In the genomic region with DNA sequence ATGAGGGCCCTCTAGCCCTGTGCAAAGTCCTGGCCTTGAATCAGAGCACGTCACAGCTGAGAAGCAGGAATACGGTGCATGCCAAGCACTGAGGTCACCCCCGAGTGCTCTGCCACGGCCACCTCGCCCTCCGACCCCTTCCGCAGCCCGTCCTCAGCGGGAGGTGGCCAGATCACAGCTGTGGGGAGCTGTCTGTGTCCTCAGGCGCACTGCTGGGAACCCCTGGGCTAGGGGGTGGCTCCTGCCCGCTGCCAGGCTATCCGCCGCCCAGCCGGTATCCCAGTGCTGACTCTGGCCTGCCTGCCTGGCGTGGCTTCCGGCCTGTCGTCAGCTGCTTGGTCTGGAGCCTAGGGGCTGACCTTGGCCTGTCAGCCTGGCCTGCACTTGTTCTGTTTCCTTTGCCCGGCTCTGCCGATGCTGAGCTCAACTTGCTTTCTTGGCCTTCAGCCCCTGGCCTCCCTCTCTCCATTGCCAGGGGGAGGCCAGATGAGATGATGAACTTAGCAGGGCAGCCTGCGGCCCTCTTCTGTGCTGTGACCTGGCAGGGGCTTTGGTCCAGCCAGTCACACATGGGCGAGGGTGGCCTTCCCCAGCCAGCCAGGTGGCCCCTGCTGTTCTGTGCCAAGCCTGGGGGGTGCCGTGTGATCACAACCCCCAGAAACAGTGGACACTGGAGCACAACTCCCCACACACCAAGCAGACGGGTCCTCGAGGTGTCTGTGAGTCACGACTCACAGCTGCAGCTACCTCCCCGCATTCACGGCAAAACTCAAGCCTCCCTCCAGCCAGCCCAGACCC, we compare ENCODE assay signal across 13 cellular contexts.
DNase-seq lines count a peak whose midpoint lies in the region; ATAC-seq, FAIRE-seq and TF ChIP-seq lines count a peak whose summit lies in the region.
"Had no signal": no experiment of that assay in that cellular context is flagged by ENCODE, and none has a peak within 500 bp of the region (broad histone marks: within the 10 kb centered on the region; RNA-seq: fewer than 3 reads in every experiment).

No MANE protein-coding gene starts in this region.

- no peak overlapping the region for H2BK20ac ChIP-seq in H1 (ENCODE audit: low read length)

- TF ChIP-seq EP300 in H1 (IDR thresholded peaks at IDR 0.05; ENCODE audit: borderline replicate concordance in 1 of 2, low read depth in 2 of 2, low read length in 2 of 2) = no peak
- TF ChIP-seq EP300 in HepG2 (IDR thresholded peaks at IDR 0.05; ENCODE audit: low read depth in 2 of 2, low read length in 2 of 2) = no peak
- no peak for TF ChIP-seq EP300 in HepG2 (CRISPR knock-in tag; IDR thresholded peaks at IDR 0.05; ENCODE audit: borderline replicate concordance)
- no peak for TF ChIP-seq EP300 in sigmoid colon (IDR thresholded peaks at IDR 0.05)

- in situ Hi-C loops in HepG2 (cut with HindIII; ENCODE audit: extremely low pct_ligation_motif_present, low pct_unique_long_range_greater_than_20kb) = no loop called here

- TF ChIP-seq CTCF in H1 (IDR thresholded peaks at IDR 0.05; ENCODE audit: control extremely low read depth in 1 of 3, insufficient read depth in 1 of 3, low read depth in 1 of 3, low read length in 3 of 3) = no peak
- TF ChIP-seq CTCF in HepG2 (CRISPR knock-in tag; IDR thresholded peaks at IDR 0.05) = peak; percentile 48
- TF ChIP-seq CTCF in sigmoid colon (IDR thresholded peaks at IDR 0.05) = no peak

- H3K4ac ChIP-seq in H1 (replicated peaks; ENCODE audit: insufficient read length, low read depth, low read length) = no peak overlapping the region

- no TSS peak for BruUV-seq in HepG2 (replicated peaks; lab: Mats Ljungman, UMichigan)

- H3K14ac ChIP-seq in H1 (ENCODE audit: insufficient read length) = no peak overlapping the region

- H3K4me3 ChIP-seq in H1 (ENCODE audit: extremely low read depth in 1 of 4, insufficient read depth in 2 of 4, low read depth in 3 of 4, low read length in 4 of 4) (no peak overlapping the region), HepG2 (replicated peaks in 1 of 3; ENCODE audit: insufficient read depth in 1 of 3, low read depth in 2 of 3, low read length in 3 of 3) (peak overlapping the region; percentile 43 to 66 (median 47); a peak in 5 of 6 replicates), sigmoid colon (no peak overlapping the region)

- no peak overlapping the region for H2BK120ac ChIP-seq in H1 (replicated peaks; ENCODE audit: low read depth, low read length)

- H4K20me1 ChIP-seq in H1 (replicated peaks in 1 of 2; ENCODE audit: control insufficient read depth in 1 of 2, insufficient read depth in 2 of 2, low read length in 2 of 2) = peaks cover 0 to 2% of the 10 kb centered on the region in 2 experiments
- no peaks in the 10 kb centered on the region for H4K20me1 ChIP-seq in HepG2 (ENCODE audit: insufficient read depth, low read length)

- H3K36me3 ChIP-seq in H1 (ENCODE audit: control insufficient read depth in 2 of 4, insufficient read depth in 4 of 4, low read length in 3 of 4) (no peaks in the 10 kb centered on the region), HepG2 (replicated peaks in 1 of 2; ENCODE audit: control insufficient read depth in 1 of 2, insufficient read depth in 2 of 2, low read length in 2 of 2) (no peaks in the 10 kb centered on the region), sigmoid colon (no peaks in the 10 kb centered on the region)

- H2BK5ac ChIP-seq in H1 (ENCODE audit: low read depth, low read length) = no peak overlapping the region

- H3K27me3 ChIP-seq in H1 (replicated peaks in 1 of 4; ENCODE audit: control insufficient read depth in 3 of 4, extremely low read depth in 1 of 4, insufficient read depth in 3 of 4, low read length in 3 of 4) = no peaks in the 10 kb centered on the region
- peaks cover 7 to 42% of the 10 kb centered on the region in 2 experiments; a peak in 4 of 5 replicates for H3K27me3 ChIP-seq in HepG2 (ENCODE audit: control insufficient read depth in 1 of 2, insufficient read depth in 2 of 2, low read length in 2 of 2)
- H3K27me3 ChIP-seq in sigmoid colon = no peaks in the 10 kb centered on the region

- peak; percentile 95 for ATAC-seq in HepG2
- no peak for ATAC-seq in natural killer cell treated with Interleukin-12 subunit alpha and Interleukin-12 subunit beta and Interleukin-15 and Interleukin-18, amount 100 ng/mL, for 72 hours

- H3K9ac ChIP-seq in H1 (replicated peaks in 1 of 4; ENCODE audit: extremely low read depth in 1 of 4, low read depth in 3 of 4, low read length in 3 of 4) (no peak overlapping the region; a peak in 1 of 7 replicates), HepG2 (ENCODE audit: insufficient read depth, low read depth, low read length) (peak overlapping the region; percentile 50; the same call in 1 of the 2 replicates)

- H3K27me3 Mint-ChIP-seq in natural killer cell treated with Interleukin-12 subunit alpha and Interleukin-12 subunit beta and Interleukin-15 and Interleukin-18, amount 100 ng/mL, for 72 hours = peaks cover 0 to 2% of the 10 kb centered on the region in 2 donors
- H3K27me3 Mint-ChIP-seq: activated CD4-positive, alpha-beta memory T cell treated with anti-CD3 and anti-CD28 coated beads, Interleukin-2, amount 10 ng/mL, durations not matched to agents 7 days and 5 days; activated naive CD8-positive, alpha-beta T cell treated with anti-CD3 and anti-CD28 coated beads, Interleukin-2, amount 10 ng/mL, durations not matched to agents 7 days and 5 days; memory B cell had no signal

- no peak overlapping the region for H4K91ac ChIP-seq in H1 (replicated peaks; ENCODE audit: insufficient read length, low read length)

- no peak overlapping the region for H3K27ac Mint-ChIP-seq in natural killer cell treated with Interleukin-12 subunit alpha and Interleukin-12 subunit beta and Interleukin-15 and Interleukin-18, amount 100 ng/mL, for 72 hours
- H3K27ac Mint-ChIP-seq: activated CD4-positive, alpha-beta memory T cell treated with anti-CD3 and anti-CD28 coated beads, Interleukin-2, amount 10 ng/mL, durations not matched to agents 7 days and 5 days; activated naive CD8-positive, alpha-beta T cell treated with anti-CD3 and anti-CD28 coated beads, Interleukin-2, amount 10 ng/mL, durations not matched to agents 7 days and 5 days; memory B cell had no signal

- peaks cover 0 to 6% of the 10 kb centered on the region in 2 donors for H3K4me1 Mint-ChIP-seq in natural killer cell treated with Interleukin-12 subunit alpha and Interleukin-12 subunit beta and Interleukin-15 and Interleukin-18, amount 100 ng/mL, for 72 hours (ENCODE audit: low read depth in 2 of 2)
- H3K4me1 Mint-ChIP-seq: activated CD4-positive, alpha-beta memory T cell treated with anti-CD3 and anti-CD28 coated beads, Interleukin-2, amount 10 ng/mL, durations not matched to agents 7 days and 5 days; activated naive CD8-positive, alpha-beta T cell treated with anti-CD3 and anti-CD28 coated beads, Interleukin-2, amount 10 ng/mL, durations not matched to agents 7 days and 5 days; memory B cell had no signal

- no peaks in the 10 kb centered on the region for H3K79me2 ChIP-seq in H1 (ENCODE audit: control insufficient read depth in 1 of 2, insufficient read depth in 2 of 2, low read length in 2 of 2)
- no peaks in the 10 kb centered on the region for H3K79me2 ChIP-seq in HepG2 (ENCODE audit: insufficient read depth, low read length)

- 91% methylated on average over 20 of the region's 27 CpGs; no CpG with 5 or more reads in 1 of the 2 experiments for WGBS in H1 (ENCODE audit: extremely low coverage in 1 of 2, insufficient coverage in 1 of 2, insufficient read length in 1 of 2, insufficient replicate concordance in 2 of 2, low coverage in 1 of 2, low lambda C conversion rate in 2 of 2, missing lambda C conversion rate in 1 of 2), 2 experiments
- 26% methylated on average over 11 of the region's 27 CpGs for WGBS in HepG2 (ENCODE audit: low lambda C conversion rate)
- whole genome bisulfite sequencing in sigmoid colon, 2 donors = 76 to 80% methylated on average over 27 of the region's 27 CpGs

- POLR2A ChIA-PET in H1 (lab: Charles Lee; ENCODE audit: partially characterized antibody) = interaction anchor here (1.1 kb wide), 1 partner anchor 91 kb away, joined by 3 read pairs; no protein-coding TSS in a partner anchor
- POLR2A ChIA-PET in HepG2 (lab: Yijun Ruan, JAX) = interaction anchor here (0.5 to 1.4 kb wide), 2 partner anchors 18 to 820 kb away, joined by 3 to 8 read pairs; no protein-coding TSS in a partner anchor

- H3K36me3 Mint-ChIP-seq in natural killer cell treated with Interleukin-12 subunit alpha and Interleukin-12 subunit beta and Interleukin-15 and Interleukin-18, amount 100 ng/mL, for 72 hours = no peaks in the 10 kb centered on the region
- H3K36me3 Mint-ChIP-seq: activated naive CD8-positive, alpha-beta T cell treated with anti-CD3 and anti-CD28 coated beads, Interleukin-2, amount 10 ng/mL, durations not matched to agents 7 days and 5 days; memory B cell had no signal

- H2BK12ac ChIP-seq in H1 (ENCODE audit: low read depth, low read length) = no peak overlapping the region; the same call in 1 of the 2 replicates

- peak overlapping the region; percentile 68; the same call in 1 of the 2 replicates for H4K8ac ChIP-seq in H1 (ENCODE audit: extremely low read depth, insufficient read depth, low read length)

- H3K27ac ChIP-seq in H1 (ENCODE audit: low read depth, low read length) = no peak overlapping the region
- H3K27ac ChIP-seq in HepG2 (ENCODE audit: extremely low read length, insufficient read depth, low read length) = no peak overlapping the region
- H3K27ac ChIP-seq in sigmoid colon = peak overlapping the region; percentile 50 to 62 (median 55)

- no peak for TF ChIP-seq RAD21 in H1 (IDR thresholded peaks at IDR 0.05 in 1 of 2, conservative IDR thresholded peaks at IDR 0.05 in 1 of 2; ENCODE audit: low read depth in 2 of 2, low read length in 2 of 2)
- TF ChIP-seq RAD21 in HepG2 (CRISPR knock-in tag; IDR thresholded peaks at IDR 0.05) = no peak

- TF ChIP-seq POLR2A in H1 (IDR thresholded peaks at IDR 0.05; ENCODE audit: control extremely low read depth in 1 of 2, low read depth in 2 of 2, low read length in 2 of 2) = no peak
- TF ChIP-seq POLR2A in HepG2 (IDR thresholded peaks at IDR 0.05; ENCODE audit: insufficient read depth in 1 of 2, low read depth in 2 of 2, low read length in 2 of 2) = no peak
- no peak for TF ChIP-seq POLR2A in sigmoid colon (IDR thresholded peaks at IDR 0.05)

- H3K4me1 ChIP-seq in H1 (replicated peaks in 1 of 4; ENCODE audit: control insufficient read depth in 3 of 4, insufficient read depth in 4 of 4, low read length in 3 of 4) (no peaks in the 10 kb centered on the region), HepG2 (ENCODE audit: insufficient read depth, low read length) (peaks cover 18% of the 10 kb centered on the region), sigmoid colon (peaks cover 0 to 15% (median 7%) of the 10 kb centered on the region in 4 donors)

- H2BK15ac ChIP-seq in H1 (ENCODE audit: low read length) = no peak overlapping the region

- no peak overlapping the region for H2AK5ac ChIP-seq in H1 (ENCODE audit: low read depth, low read length)

- no peak overlapping the region for H3K23ac ChIP-seq in H1 (ENCODE audit: insufficient read length)

- 0 out of 4 replicates have a peak, but pooled peaks cover 0 to 3% of the 10 kb centered on the region in 2 experiments for H3K9me3 ChIP-seq in H1 (ENCODE audit: insufficient read depth in 2 of 2, low read depth in 1 of 2, low read length in 1 of 2)
- no peaks in the 10 kb centered on the region for H3K9me3 ChIP-seq in HepG2 (ENCODE audit: low read length)
- no peaks in the 10 kb centered on the region for H3K9me3 ChIP-seq in sigmoid colon

- no peak overlapping the region for H4K5ac ChIP-seq in H1 (ENCODE audit: insufficient read length, low read depth, low read length)

- peak; percentile 59 for DNase-seq in ELR (ENCODE audit: low read depth)
- DNase-seq in H1 (ENCODE audit: low read depth in 1 of 2, low spot score in 2 of 2) = no peak
- DNase-seq in HepG2 (ENCODE audit: low spot score) = peak; percentile 55
- DNase-seq in sigmoid colon = peak; percentile 87
- DNase-seq in natural killer cell treated with Interleukin-12 subunit alpha and Interleukin-12 subunit beta and Interleukin-15 and Interleukin-18, amount 100 ng/mL, for 72 hours (ENCODE audit: low spot score) = no peak
- DNase-seq in GOT3 (lab: John Stamatoyannopoulos, UW) = no peak
- no peak for DNase-seq in GM19238 (ENCODE audit: insufficient read length, low spot score)
- no peak for DNase-seq in retina
- DNase-seq: activated CD4-positive, alpha-beta memory T cell treated with anti-CD3 and anti-CD28 coated beads, Interleukin-2, amount 10 ng/mL, durations not matched to agents 7 days and 5 days; activated naive CD8-positive, alpha-beta T cell treated with anti-CD3 and anti-CD28 coated beads, Interleukin-2, amount 10 ng/mL, durations not matched to agents 7 days and 5 days; MM.1S; NCI-H82 had no signal

- no peaks in the 10 kb centered on the region for H3K9me3 Mint-ChIP-seq in natural killer cell treated with Interleukin-12 subunit alpha and Interleukin-12 subunit beta and Interleukin-15 and Interleukin-18, amount 100 ng/mL, for 72 hours
- H3K9me3 Mint-ChIP-seq: activated CD4-positive, alpha-beta memory T cell treated with anti-CD3 and anti-CD28 coated beads, Interleukin-2, amount 10 ng/mL, durations not matched to agents 7 days and 5 days; activated naive CD8-positive, alpha-beta T cell treated with anti-CD3 and anti-CD28 coated beads, Interleukin-2, amount 10 ng/mL, durations not matched to agents 7 days and 5 days; memory B cell had no signal

- H2AFZ ChIP-seq in H1 (ENCODE audit: low read length) = no peak overlapping the region
- H2AFZ ChIP-seq in HepG2 (ENCODE audit: low read length) = no peak overlapping the region

- H3K79me1 ChIP-seq in H1 (ENCODE audit: low read depth, low read length) = no peaks in the 10 kb centered on the region

- FAIRE-seq in H1 (lab: Jason Lieb, UNC) (no peak), HepG2 (lab: Jason Lieb, UNC) (peak; percentile 78)

- no peak overlapping the region for H3K4me3 Mint-ChIP-seq in natural killer cell treated with Interleukin-12 subunit alpha and Interleukin-12 subunit beta and Interleukin-15 and Interleukin-18, amount 100 ng/mL, for 72 hours
- H3K4me3 Mint-ChIP-seq: activated CD4-positive, alpha-beta memory T cell treated with anti-CD3 and anti-CD28 coated beads, Interleukin-2, amount 10 ng/mL, durations not matched to agents 7 days and 5 days; activated naive CD8-positive, alpha-beta T cell treated with anti-CD3 and anti-CD28 coated beads, Interleukin-2, amount 10 ng/mL, durations not matched to agents 7 days and 5 days; memory B cell had no signal

- intact Hi-C loops in HepG2 (cut with micrococcal nuclease; ENCODE audit: unreplicated experiment) (no loop called here), sigmoid colon (cut with DNase I) (no loop called here)

- no peak overlapping the region for H3K18ac ChIP-seq in H1 (ENCODE audit: extremely low read depth, low read length)

- peaks cover 7% of the 10 kb centered on the region; the same call in 1 of the 2 replicates for H3K23me2 ChIP-seq in H1 (ENCODE audit: low read depth, low read length)

- CTCF ChIA-PET in H1 (lab: Charles Lee; ENCODE audit: partially characterized antibody) (interaction anchor here (0.6 to 5.8 kb wide), 14 partner anchors 9 to 186 kb away, joined by 3 to 61 read pairs (median 4); no protein-coding TSS in a partner anchor), HepG2 (lab: Yijun Ruan, JAX; ENCODE audit: low intra/inter-chr PET ratio, low total read pairs) (no interaction called here)

- H3K4me2 ChIP-seq in H1 (ENCODE audit: insufficient read depth in 1 of 2, low read depth in 2 of 2, low read length in 2 of 2) = no peak overlapping the region
- peak overlapping the region; percentile 85 for H3K4me2 ChIP-seq in HepG2 (ENCODE audit: low read depth, low read length)

- H3K56ac ChIP-seq in H1 (replicated peaks; ENCODE audit: insufficient read length, low read depth, low read length) = no peak overlapping the region

Comparison
In these comparisons a context has a peak if more than half of its experiments do, and no peak if none do; other contexts are left out.
1. DNase-seq: peak in ELR (single experiment), HepG2 (single experiment) and sigmoid colon (single experiment); none in H1 (0 of 2), natural killer cell treated with Interleukin-12 subunit alpha and Interleukin-12 subunit beta and Interleukin-15 and Interleukin-18, amount 100 ng/mL, for 72 hours (single experiment), GOT3 (single experiment), GM19238 (single experiment) and retina (single experiment).
2. H3K27ac ChIP-seq: peak in sigmoid colon (4 of 4); none in H1 (single experiment) and HepG2 (single experiment).
3. H3K4me3 ChIP-seq: peak in HepG2 (3 of 3); none in H1 (0 of 4) and sigmoid colon (0 of 4).